In genomic region chr11:64183890-64184289, GRCh38 we compare ENCODE assay signal across 13 cellular contexts. TPM values are rescaled to one million over a fixed set of nuclear protein-coding genes. Genes with fewer than 3 reads are reported as not detected.
DNase-seq lines count a peak whose midpoint lies in the region; ATAC-seq and TF ChIP-seq lines count a peak whose summit lies in the region.
"Had no signal": no experiment of that assay in that cellular context is flagged by ENCODE, and none has a peak within 500 bp of the region (broad histone marks: within the 10 kb centered on the region; RNA-seq: fewer than 3 reads in every experiment).

No MANE protein-coding gene starts in this region.

- peaks cover 28 to 45% of the 10 kb centered on the region in 2 donors for H3K4me1 ChIP-seq in adrenal gland (replicated peaks in 1 of 2)
- H3K4me1 ChIP-seq in naive thymus-derived CD4-positive, alpha-beta T cell (ENCODE audit: control insufficient read depth in 2 of 2, insufficient read depth in 2 of 2, low read length in 2 of 2), result peaks cover 10 to 24% of the 10 kb centered on the region in 2 donors
- H3K4me1 ChIP-seq: breast epithelium had no signal

- POLR2A ChIA-PET in CD4-positive, alpha-beta T cell (lab: Charles Lee), result interaction anchor here (2.4 to 3.6 kb wide), 2 partner anchors 86 to 157 kb away, joined by 9 to 19 read pairs; partner anchors contain the start of gene CCDC88B
- POLR2A ChIA-PET in naive thymus-derived CD4-positive, alpha-beta T cell (lab: Charles Lee), result interaction anchor here (0.6 to 5.8 kb wide), 5 partner anchors 15 to 86 kb away, joined by 3 to 63 read pairs (median 6); partner anchors contain the start of genes FERMT3 and MACROD1

- H3K27me3 Mint-ChIP-seq in CD4-positive, alpha-beta T cell, result no peaks in the 10 kb centered on the region
- H3K27me3 Mint-ChIP-seq in HFFc6 (ENCODE audit: insufficient read depth), result no peaks in the 10 kb centered on the region; the same call in 1 of the 2 replicates
- H3K27me3 Mint-ChIP-seq in naive thymus-derived CD4-positive, alpha-beta T cell, result peaks cover 0 to 6% (median 0%) of the 10 kb centered on the region in 5 donors

- no peak for DNase-seq in CD4-positive, alpha-beta T cell
- DNase-seq in HFFc6 (no peak), adrenal gland (peak in 1 of 7 donors; percentile 22), SKM-1 (lab: John Stamatoyannopoulos, UW; ENCODE audit: unreplicated experiment) (no peak), NCI-H1436 (lab: John Stamatoyannopoulos, UW) (no peak)
- no peak for DNase-seq in naive thymus-derived CD4-positive, alpha-beta T cell
- DNase-seq in effector CD8-positive, alpha-beta T cell (lab: John Stamatoyannopoulos, UW), result no peak
- DNase-seq: activated CD4-positive, alpha-beta T cell treated with anti-CD3 and anti-CD28 coated beads, Interleukin-2, amount 50 U/mL, for 1 hour; kidney; stimulated activated CD4-positive, alpha-beta T cell treated with anti-CD3 and anti-CD28 coated beads, Interleukin-4, amount 100 ng/mL, for 4 hours had no signal

- peaks cover 40% of the 10 kb centered on the region for H3K4me1 Mint-ChIP-seq in CD4-positive, alpha-beta T cell (ENCODE audit: low read depth)
- peaks cover 41% of the 10 kb centered on the region for H3K4me1 Mint-ChIP-seq in HFFc6 (ENCODE audit: low read depth)
- peaks cover 19 to 47% (median 40%) of the 10 kb centered on the region in 7 donors for H3K4me1 Mint-ChIP-seq in naive thymus-derived CD4-positive, alpha-beta T cell

- no peak overlapping the region for H3K27ac Mint-ChIP-seq in CD4-positive, alpha-beta T cell
- no peak overlapping the region; the same call in 1 of the 2 replicates for H3K27ac Mint-ChIP-seq in HFFc6
- H3K27ac Mint-ChIP-seq in naive thymus-derived CD4-positive, alpha-beta T cell, result peak overlapping the region in 2 of 9 donors; percentile 10 to 43

- no peaks in the 10 kb centered on the region for H3K9me3 ChIP-seq in CD4-positive, alpha-beta T cell (ENCODE audit: control insufficient read depth, low read length)
- H3K9me3 ChIP-seq in adrenal gland (replicated peaks in 1 of 3), result no peaks in the 10 kb centered on the region
- H3K9me3 ChIP-seq in naive thymus-derived CD4-positive, alpha-beta T cell (ENCODE audit: control insufficient read depth in 2 of 3, low read length in 3 of 3), result no peaks in the 10 kb centered on the region
- H3K9me3 ChIP-seq: breast epithelium had no signal

- TF ChIP-seq POLR2A in adrenal gland (IDR thresholded peaks at IDR 0.05), result no peak

- no peaks in the 10 kb centered on the region for H3K9me3 Mint-ChIP-seq in CD4-positive, alpha-beta T cell
- no peaks in the 10 kb centered on the region for H3K9me3 Mint-ChIP-seq in HFFc6
- H3K9me3 Mint-ChIP-seq in naive thymus-derived CD4-positive, alpha-beta T cell, result no peaks in the 10 kb centered on the region

- no peak overlapping the region for H3K27ac ChIP-seq in CD4-positive, alpha-beta T cell (ENCODE audit: low read depth, low read length)
- peak overlapping the region in 3 of 5 donors; percentile 16 to 90 (median 53) for H3K27ac ChIP-seq in adrenal gland
- no peak overlapping the region for H3K27ac ChIP-seq in naive thymus-derived CD4-positive, alpha-beta T cell (ENCODE audit: low read depth, low read length)
- H3K27ac ChIP-seq: parathyroid adenoma had no signal

- 71 to 86% (median 82%) methylated on average over 6 to 7 of the region's 7 CpGs for WGBS in adrenal gland, 4 donors

- ATAC-seq in CD4-positive, alpha-beta T cell (ENCODE audit: poor library complexity), result no peak
- ATAC-seq in naive thymus-derived CD4-positive, alpha-beta T cell, result no peak
- ATAC-seq in HG03196 (IDR thresholded peaks at IDR 0.05; ENCODE audit: unreplicated experiment), result no peak

- H3K27me3 ChIP-seq in CD4-positive, alpha-beta T cell (ENCODE audit: control insufficient read depth, insufficient read depth, low read length), result no peaks in the 10 kb centered on the region
- no peaks in the 10 kb centered on the region for H3K27me3 ChIP-seq in adrenal gland
- H3K27me3 ChIP-seq in naive thymus-derived CD4-positive, alpha-beta T cell (ENCODE audit: control insufficient read depth in 2 of 2, insufficient read depth in 2 of 2, low read length in 2 of 2), result no peaks in the 10 kb centered on the region
- H3K27me3 ChIP-seq: breast epithelium had no signal

- CTCF ChIA-PET in CD4-positive, alpha-beta T cell (lab: Charles Lee), result interaction anchor here (0.6 to 1.3 kb wide), 3 partner anchors 8 to 183 kb away, joined by 3 to 8 read pairs (median 3); no protein-coding TSS in a partner anchor
- CTCF ChIA-PET in naive thymus-derived CD4-positive, alpha-beta T cell (lab: Charles Lee), result interaction anchor here (0.7 to 2.2 kb wide), 2 partner anchors 42 to 121 kb away, joined by 3 to 7 read pairs; partner anchors contain the start of gene NUDT22

- peaks cover 0 to 6% of the 10 kb centered on the region in 2 donors for H3K36me3 ChIP-seq in adrenal gland (replicated peaks in 1 of 2)
- peaks cover 0 to 4% (median 0%) of the 10 kb centered on the region in 3 experiments for H3K36me3 ChIP-seq in naive thymus-derived CD4-positive, alpha-beta T cell (ENCODE audit: control insufficient read depth in 2 of 3, insufficient read depth in 3 of 3, low read length in 3 of 3)
- H3K36me3 ChIP-seq: breast epithelium had no signal

- intact Hi-C loops in CD4-positive, alpha-beta T cell (cut with DNase I, micrococcal nuclease), result loop anchor here in 1 of 2 experiments (2.0 kb wide), 1 partner anchor 17 kb away; the partner anchor contains the start of gene MACROD1
- intact Hi-C loops in adrenal gland (cut with DNase I), result no loop called here
- intact Hi-C loops in naive thymus-derived CD4-positive, alpha-beta T cell (cut with micrococcal nuclease), result loop anchor here (2.0 kb wide), 2 partner anchors 17 to 513 kb away; partner anchors contain the start of genes MACROD1 (in 2 of the 2) and ATL3 (in 1 of the 2)

- TF ChIP-seq CTCF in CD4-positive, alpha-beta T cell (IDR thresholded peaks at IDR 0.05), result no peak
- no peak for TF ChIP-seq CTCF in HFFc6 (IDR thresholded peaks at IDR 0.05)
- no peak for TF ChIP-seq CTCF in adrenal gland (IDR thresholded peaks at IDR 0.05)

- H3K36me3 Mint-ChIP-seq in CD4-positive, alpha-beta T cell (ENCODE audit: low read depth), result peaks cover 7% of the 10 kb centered on the region
- H3K36me3 Mint-ChIP-seq in HFFc6 (ENCODE audit: low read depth), result peaks cover 13% of the 10 kb centered on the region; the same call in 1 of the 2 replicates
- H3K36me3 Mint-ChIP-seq in naive thymus-derived CD4-positive, alpha-beta T cell, result peaks cover 0 to 6% (median 4%) of the 10 kb centered on the region in 5 donors

- H3K4me3 Mint-ChIP-seq in CD4-positive, alpha-beta T cell, result peak overlapping the region; percentile 99
- H3K4me3 Mint-ChIP-seq in HFFc6, result peak overlapping the region; percentile 96
- H3K4me3 Mint-ChIP-seq in naive thymus-derived CD4-positive, alpha-beta T cell, result peak overlapping the region in 7 of 10 donors; percentile 6 to 99 (median 44)

- H3K4me3 ChIP-seq in adrenal gland, result no peak overlapping the region
- no peak overlapping the region for H3K4me3 ChIP-seq in naive thymus-derived CD4-positive, alpha-beta T cell (ENCODE audit: low read length)

RNA-seq across cellular contexts. Expression of gene STIP1, which starts 2.1 kb away (rescaled TPM):
- 10 to 100 TPM; 29.0 to 37.5 TPM for total RNA-seq in CD4-positive, alpha-beta T cell
- total RNA-seq in HFFc6 (2021; fragmentation: NEBNext Ultra II Directional; extraction: Animal tissue kit (Norgen Biotek cat#: 25700)), result 100 to 1,000 TPM; 203 to 259 (median 210) TPM
- 100 to 1,000 TPM; 126 to 404 (median 183) TPM for total RNA-seq in adrenal gland
- polyA plus RNA-seq in adrenal gland, result 100 to 1,000 TPM in 1 of 3 donors, 10 to 100 TPM in 2; 82.1 to 523 (median 91.4) TPM
- total RNA-seq in naive thymus-derived CD4-positive, alpha-beta T cell, result 100 to 1,000 TPM in 1 of 5 experiments, 10 to 100 TPM in 4; 45.1 to 243 (median 88.8) TPM
- 100 to 1,000 TPM in 1 of 2 donors, 10 to 100 TPM in 1; 56.6 to 123 TPM for polyA plus RNA-seq in naive thymus-derived CD4-positive, alpha-beta T cell

RNA-seq across cellular contexts. Expression of gene MACROD1, which starts 18.0 kb away (rescaled TPM):
- total RNA-seq in CD4-positive, alpha-beta T cell, result 1 to 10 TPM; 6.0 to 6.3 TPM
- total RNA-seq in HFFc6 (2021; fragmentation: NEBNext Ultra II Directional; extraction: Animal tissue kit (Norgen Biotek cat#: 25700)), result 10 to 100 TPM; 11.8 to 17.0 (median 13.1) TPM
- total RNA-seq in adrenal gland, result 10 to 100 TPM; 15.9 to 62.9 (median 26.8) TPM
- polyA plus RNA-seq in adrenal gland, result 10 to 100 TPM in 2 of 3 donors, 1 to 10 TPM in 1; 5.5 to 60.7 (median 41.1) TPM
- total RNA-seq in naive thymus-derived CD4-positive, alpha-beta T cell, result 10 to 100 TPM in 2 of 5 experiments, 1 to 10 TPM in 3; 5.4 to 12.4 (median 8.7) TPM
- polyA plus RNA-seq in naive thymus-derived CD4-positive, alpha-beta T cell, result 10 to 100 TPM in 1 of 2 donors, 1 to 10 TPM in 1; 9.7 to 16.2 TPM

RNA-seq across cellular contexts. Expression of gene FERMT3, which starts 22.6 kb away (rescaled TPM):
- 10 to 100 TPM; 55.8 to 61.1 TPM for total RNA-seq in CD4-positive, alpha-beta T cell
- 1 to 10 TPM; 1.2 to 2.8 (median 1.7) TPM for total RNA-seq in HFFc6 (2021; fragmentation: NEBNext Ultra II Directional; extraction: Animal tissue kit (Norgen Biotek cat#: 25700))
- 10 to 100 TPM; 16.3 to 77.0 (median 33.7) TPM for total RNA-seq in adrenal gland
- 10 to 100 TPM in 2 of 3 donors, 1 to 10 TPM in 1; 5.5 to 57.8 (median 49.0) TPM for polyA plus RNA-seq in adrenal gland
- total RNA-seq in naive thymus-derived CD4-positive, alpha-beta T cell, result 100 to 1,000 TPM in 4 of 5 experiments, 10 to 100 TPM in 1; 77.1 to 209 (median 120) TPM
- 100 to 1,000 TPM; 119 to 186 TPM for polyA plus RNA-seq in naive thymus-derived CD4-positive, alpha-beta T cell

RNA-seq across cellular contexts. Expression of gene TRPT1, which starts 42.1 kb away (rescaled TPM):
- 10 to 100 TPM; 11.3 to 11.5 TPM for total RNA-seq in CD4-positive, alpha-beta T cell
- total RNA-seq in HFFc6 (2021; fragmentation: NEBNext Ultra II Directional; extraction: Animal tissue kit (Norgen Biotek cat#: 25700)), result 10 to 100 TPM; 32.6 to 41.1 (median 39.7) TPM
- 10 to 100 TPM; 40.8 to 71.3 (median 55.1) TPM for total RNA-seq in adrenal gland
- polyA plus RNA-seq in adrenal gland, result 100 to 1,000 TPM in 2 of 3 donors, 10 to 100 TPM in 1; 17.9 to 205 (median 175) TPM
- total RNA-seq in naive thymus-derived CD4-positive, alpha-beta T cell, result 10 to 100 TPM; 24.0 to 53.0 (median 27.2) TPM
- 10 to 100 TPM; 50.0 to 53.7 TPM for polyA plus RNA-seq in naive thymus-derived CD4-positive, alpha-beta T cell

RNA-seq across cellular contexts. Expression of gene NUDT22, which starts 42.2 kb away (rescaled TPM):
- total RNA-seq in CD4-positive, alpha-beta T cell, result 10 to 100 TPM; 26.8 to 26.9 TPM
- 10 to 100 TPM; 46.6 to 57.7 (median 53.7) TPM for total RNA-seq in HFFc6 (2021; fragmentation: NEBNext Ultra II Directional; extraction: Animal tissue kit (Norgen Biotek cat#: 25700))
- total RNA-seq in adrenal gland, result 100 to 1,000 TPM in 2 of 8 donors, 10 to 100 TPM in 6; 67.2 to 126 (median 80.8) TPM
- 100 to 1,000 TPM in 2 of 3 donors, 10 to 100 TPM in 1; 19.5 to 190 (median 101) TPM for polyA plus RNA-seq in adrenal gland
- total RNA-seq in naive thymus-derived CD4-positive, alpha-beta T cell, result 10 to 100 TPM; 47.8 to 94.0 (median 78.3) TPM
- polyA plus RNA-seq in naive thymus-derived CD4-positive, alpha-beta T cell, result 10 to 100 TPM; 40.7 to 51.2 TPM

Comparison
In these comparisons a context has a peak if more than half of its experiments do, and no peak if none do; other contexts are left out.
1. H3K27ac ChIP-seq: peak in adrenal gland (3 of 5); none in CD4-positive, alpha-beta T cell (single experiment) and naive thymus-derived CD4-positive, alpha-beta T cell (single experiment).
2. H3K4me3 Mint-ChIP-seq: peak in every context shown above with its lines; median percentile 99 in CD4-positive, alpha-beta T cell; 96 in HFFc6; 44 in naive thymus-derived CD4-positive, alpha-beta T cell.
3. RNA of gene FERMT3, which starts 22.6 kb away (total RNA-seq): 77.1 to 209 TPM in naive thymus-derived CD4-positive, alpha-beta T cell, 55.8 to 61.1 TPM in CD4-positive, alpha-beta T cell and 16.3 to 77.0 TPM in adrenal gland; 1.2 to 2.8 TPM in HFFc6; every median in the first group is over 4 times any median in the second.
4. intact Hi-C loops: an anchor here in naive thymus-derived CD4-positive, alpha-beta T cell (2.0 kb wide); none called in adrenal gland.